In genomic region chr1:210920258-210920657, GRCh38 we compare ENCODE assay signal across 20 cellular contexts.
A peak's percentile ranks its signal among the peaks of the same experiment; 100 is the strongest.
DNase-seq lines count a peak whose midpoint lies in the region; ATAC-seq, FAIRE-seq and TF ChIP-seq lines count a peak whose summit lies in the region.
"Had no signal": no experiment of that assay in that cellular context is flagged by ENCODE, and none has a peak within 500 bp of the region (broad histone marks: within the 10 kb centered on the region; RNA-seq: fewer than 3 reads in every experiment).

No MANE protein-coding gene starts in this region.

- H3K27ac ChIP-seq in mammary epithelial cell (ENCODE audit: insufficient read depth, low read depth, low read length) (no peak overlapping the region), transverse colon (no peak overlapping the region)
- H3K27ac ChIP-seq: GM23248, Peyer's patch, SK-N-MC had no signal

- FAIRE-seq in RCC 7860 (lab: Jason Lieb, UNC) (peak; percentile 54), colon (lab: Jason Lieb, UNC) (peak; percentile 47)
- FAIRE-seq: GM18507 had no signal

- no TSS peak for BruUV-seq in MCF 10A (replicated peaks; lab: Mats Ljungman, UMichigan)
- BruUV-seq in mammary epithelial cell (replicated peaks; lab: Mats Ljungman, UMichigan) = no TSS peak

- H3K4me3 ChIP-seq in mammary epithelial cell (replicated peaks in 1 of 3; ENCODE audit: insufficient read depth in 1 of 3, low read depth in 2 of 3, low read length in 3 of 3) (no peak overlapping the region), transverse colon (no peak overlapping the region)
- H3K4me3 ChIP-seq: GM23248, Peyer's patch, SK-N-MC had no signal

- peak; percentile 39 for DNase-seq in MCF 10A (ENCODE audit: unreplicated experiment)
- DNase-seq in mammary epithelial cell = no peak
- DNase-seq in RCC 7860 (ENCODE audit: low spot score) = no peak
- DNase-seq in transverse colon = no peak
- no peak for DNase-seq in activated gamma-delta T cell (lab: John Stamatoyannopoulos, UW)
- DNase-seq: 8988T; CD4-positive, CD25-positive, alpha-beta regulatory T cell; GM23248; H9; NCI-H2029 treated with DMSO at 0.1 percent for 48 hours; NCI-H2227 treated with DMSO at 0.1 percent for 48 hours; NCI-H526 treated with DMSO at 0.1 percent for 48 hours; Peyer's patch; SIG-M5 had no signal

- no peaks in the 10 kb centered on the region for H3K27me3 Mint-ChIP-seq in MCF 10A (ENCODE audit: insufficient read depth, unreplicated experiment)
- H3K27me3 Mint-ChIP-seq: CD4-positive, CD25-positive, alpha-beta regulatory T cell had no signal

- ATAC-seq in GM21786 (IDR thresholded peaks at IDR 0.05; ENCODE audit: unreplicated experiment) (no peak), GM19351 (IDR thresholded peaks at IDR 0.05; ENCODE audit: unreplicated experiment) (no peak)

- intact Hi-C loops in MCF 10A (cut with micrococcal nuclease) = no loop called here
- intact Hi-C loops in mammary epithelial cell (cut with micrococcal nuclease) = no loop called here
- intact Hi-C loops in transverse colon (cut with DNase I; ENCODE audit: low total_unique reads) = no loop called here

- no peak overlapping the region for H3K4me2 ChIP-seq in mammary epithelial cell (ENCODE audit: insufficient read depth, low read depth, low read length)

- no peak overlapping the region for H3K4me3 Mint-ChIP-seq in MCF 10A (ENCODE audit: unreplicated experiment)
- H3K4me3 Mint-ChIP-seq: CD4-positive, CD25-positive, alpha-beta regulatory T cell; H9; IgD-negative memory B cell had no signal

- no peak overlapping the region for H3K27ac Mint-ChIP-seq in MCF 10A (ENCODE audit: low read depth, unreplicated experiment)
- H3K27ac Mint-ChIP-seq: CD4-positive, CD25-positive, alpha-beta regulatory T cell; H9; IgD-negative memory B cell had no signal

- peaks cover 4% of the 10 kb centered on the region for H3K27me3 ChIP-seq in mammary epithelial cell (ENCODE audit: insufficient read depth, low read length)
- no peaks in the 10 kb centered on the region for H3K27me3 ChIP-seq in transverse colon
- H3K27me3 ChIP-seq: Peyer's patch had no signal

- H4K20me1 ChIP-seq in mammary epithelial cell (ENCODE audit: insufficient read depth, low read length) = no peaks in the 10 kb centered on the region

- CTCF ChIA-PET in MCF 10A (lab: Yijun Ruan, JAX) = interaction anchor here (0.6 to 2.2 kb wide), 4 partner anchors 14 to 832 kb away, joined by 3 to 6 read pairs (median 3); no protein-coding TSS in a partner anchor
- CTCF ChIA-PET in mammary epithelial cell (lab: Charles Lee; ENCODE audit: low non-redundant PET) = no interaction called here

- H3K36me3 Mint-ChIP-seq in MCF 10A (ENCODE audit: insufficient read depth, unreplicated experiment) = peaks cover 5% of the 10 kb centered on the region
- H3K36me3 Mint-ChIP-seq: CD4-positive, CD25-positive, alpha-beta regulatory T cell had no signal

- H3K9ac ChIP-seq in mammary epithelial cell (ENCODE audit: insufficient read depth, low read length) = no peak overlapping the region
- H3K9ac ChIP-seq: GM23248 had no signal

- no peaks in the 10 kb centered on the region for H3K36me3 ChIP-seq in mammary epithelial cell (ENCODE audit: insufficient read depth, low read length)
- H3K36me3 ChIP-seq in transverse colon = no peaks in the 10 kb centered on the region
- H3K36me3 ChIP-seq: Peyer's patch had no signal

- no peaks in the 10 kb centered on the region for H3K4me1 ChIP-seq in mammary epithelial cell (ENCODE audit: insufficient read depth, low read length)
- H3K4me1 ChIP-seq in transverse colon = no peaks in the 10 kb centered on the region
- H3K4me1 ChIP-seq: Peyer's patch had no signal

- dilution Hi-C loops in mammary epithelial cell (cut with HindIII; ENCODE audit: low sequenced_read_pairs) = no loop called here

- H3K9me3 ChIP-seq in mammary epithelial cell (replicated peaks; ENCODE audit: insufficient read depth, low read length) (no peaks in the 10 kb centered on the region), transverse colon (no peaks in the 10 kb centered on the region)
- H3K9me3 ChIP-seq: Peyer's patch had no signal

- no peak overlapping the region for H2AFZ ChIP-seq in mammary epithelial cell (ENCODE audit: low read depth, low read length)
- H2AFZ ChIP-seq: GM23248 had no signal

- TF ChIP-seq EP300 in transverse colon (IDR thresholded peaks at IDR 0.05; ENCODE audit: low read depth) = no peak

- no peaks in the 10 kb centered on the region for H3K9me3 Mint-ChIP-seq in MCF 10A (ENCODE audit: unreplicated experiment)
- H3K9me3 Mint-ChIP-seq: CD4-positive, CD25-positive, alpha-beta regulatory T cell; H9 had no signal

- H3K79me2 ChIP-seq in mammary epithelial cell (ENCODE audit: insufficient read depth, low read length) = no peaks in the 10 kb centered on the region

- TF ChIP-seq CTCF in MCF 10A (IDR thresholded peaks at IDR 0.05; ENCODE audit: unreplicated experiment) (no peak), mammary epithelial cell (conservative IDR thresholded peaks at IDR 0.05 in 1 of 2, IDR thresholded peaks at IDR 0.05 in 1 of 2; ENCODE audit: extremely low read depth in 1 of 2, insufficient read depth in 1 of 2, low read depth in 1 of 2, low read length in 2 of 2) (no peak), transverse colon (IDR thresholded peaks at IDR 0.05) (no peak)

- POLR2A ChIA-PET in MCF 10A (lab: Yijun Ruan, JAX) = interaction anchor here (0.8 kb wide), 1 partner anchor 43 kb away, joined by 3 read pairs; no protein-coding TSS in a partner anchor

- no peaks in the 10 kb centered on the region for H3K4me1 Mint-ChIP-seq in MCF 10A (ENCODE audit: insufficient read depth, unreplicated experiment)
- H3K4me1 Mint-ChIP-seq: CD4-positive, CD25-positive, alpha-beta regulatory T cell had no signal

- in situ Hi-C loops in mammary epithelial cell (cut with MboI; ENCODE audit: low sequenced_read_pairs in 2 of 2) = no loop called here
- in situ Hi-C loops in transverse colon (cut with MboI; ENCODE audit: low pct_ligation_motif_present in 1 of 4, low pct_unique_long_range_greater_than_20kb in 1 of 4, low sequenced_read_pairs in 3 of 4) = no loop called here

- no peak for TF ChIP-seq POLR2A in transverse colon (IDR thresholded peaks at IDR 0.05)
